5 cellular contexts compared by ENCODE assay signal in genomic region chr16:6690741-6691140, GRCh38.
"Had no signal": no experiment of that assay in that cellular context is flagged by ENCODE, and none has a peak within 500 bp of the region (broad histone marks: within the 10 kb centered on the region; RNA-seq: fewer than 3 reads in every experiment).

No MANE protein-coding gene starts in this region.

- H3K27ac Mint-ChIP-seq: GM23338, H9 had no signal

- H3K4me3 ChIP-seq: GM23338, K562 had no signal

- H3K4me3 Mint-ChIP-seq: GM23338, H9 had no signal

- H3K4me2 ChIP-seq: GM23338 had no signal

- DNase-seq: H9, HCEC 1CT, IMR-90 had no signal

- H2AFZ ChIP-seq: GM23338 had no signal

- H3K4me1 Mint-ChIP-seq: GM23338 had no signal
